Comparison of ENCODE assay signal across 10 cellular contexts in genomic region chr9:112348993-112349333, GRCh38. TPM values are rescaled to one million over a fixed set of nuclear protein-coding genes. Genes with fewer than 3 reads are reported as not detected.
DNase-seq lines count a peak whose midpoint lies in the region; ATAC-seq and TF ChIP-seq lines count a peak whose summit lies in the region.
"Had no signal": no experiment of that assay in that cellular context is flagged by ENCODE, and none has a peak within 500 bp of the region (broad histone marks: within the 10 kb centered on the region; RNA-seq: fewer than 3 reads in every experiment).

No MANE protein-coding gene starts in this region.

- intact Hi-C loops in activated B cell treated with CpG ODN at 0.5 μM for 24 hours (cut with micrococcal nuclease), result loop anchor here (1.0 kb wide), 1 partner anchor 15 kb away; no protein-coding TSS in a partner anchor

- H3K9me3 ChIP-seq in HEK293 (ENCODE audit: control insufficient read depth, insufficient read depth, low read depth, low read length), result no peaks in the 10 kb centered on the region

- H3K4me3 Mint-ChIP-seq in activated B cell treated with CpG ODN at 0.5 μM for 24 hours, result peak overlapping the region; percentile 83

- ATAC-seq in activated B cell treated with CpG ODN at 0.5 μM for 24 hours (ENCODE audit: low read depth) (no peak), GM18873 (IDR thresholded peaks at IDR 0.05; ENCODE audit: low FRiP score, unreplicated experiment) (no peak), GM21529 (IDR thresholded peaks at IDR 0.05; ENCODE audit: unreplicated experiment) (no peak)

- TF ChIP-seq CTCF in HEK293 (tag by site-specific recombination; IDR thresholded peaks at IDR 0.05) (no peak), activated B cell treated with CpG ODN at 0.5 μM for 24 hours (IDR thresholded peaks at IDR 0.05) (no peak), foreskin fibroblast (IDR thresholded peaks at IDR 0.05; ENCODE audit: low read depth, low read length) (no peak), retinal pigment epithelial cell (conservative IDR thresholded peaks at IDR 0.05; ENCODE audit: low read depth, low read length) (no peak)

- peaks cover 4% of the 10 kb centered on the region for H3K27me3 Mint-ChIP-seq in activated B cell treated with CpG ODN at 0.5 μM for 24 hours

- H3K36me3 Mint-ChIP-seq in activated B cell treated with CpG ODN at 0.5 μM for 24 hours (ENCODE audit: low read depth), result no peaks in the 10 kb centered on the region

- no peak overlapping the region for H3K27ac Mint-ChIP-seq in activated B cell treated with CpG ODN at 0.5 μM for 24 hours

- no peaks in the 10 kb centered on the region for H3K9me3 Mint-ChIP-seq in activated B cell treated with CpG ODN at 0.5 μM for 24 hours

- H3K4me3 ChIP-seq in HEK293 (ENCODE audit: low read depth, low read length), result peak overlapping the region; percentile 41; the same call in 1 of the 2 replicates
- H3K4me3 ChIP-seq in foreskin fibroblast (ENCODE audit: low read depth in 1 of 2, low read length in 2 of 2), result peak overlapping the region; percentile 45 to 61
- H3K4me3 ChIP-seq in retinal pigment epithelial cell (ENCODE audit: low read length), result peak overlapping the region; percentile 66

- CTCF ChIA-PET in HEK293 (lab: Yijun Ruan, JAX) (interaction anchor here (0.6 kb wide), 2 partner anchors 39 to 104 kb away, joined by 3 read pairs; no protein-coding TSS in a partner anchor), activated B cell treated with CpG ODN at 0.5 μM for 24 hours (lab: Charles Lee) (no interaction called here)

- H3K27ac ChIP-seq in HEK293 (ENCODE audit: extremely low read depth, low read depth, low read length), result no peak overlapping the region
- H3K27ac ChIP-seq: RWPE1 had no signal

- no peaks in the 10 kb centered on the region for H3K4me1 ChIP-seq in HEK293 (ENCODE audit: control insufficient read depth, insufficient read depth, low read length)

- POLR2A ChIA-PET in HEK293 (lab: Yijun Ruan, JAX), result interaction anchor here (2.2 kb wide), 1 partner anchor 16 kb away, joined by 8 read pairs; the partner anchor contains the start of gene PTBP3
- POLR2A ChIA-PET in activated B cell treated with CpG ODN at 0.5 μM for 24 hours (lab: Charles Lee), result no interaction called here

- peaks cover 9% of the 10 kb centered on the region for H3K4me1 Mint-ChIP-seq in activated B cell treated with CpG ODN at 0.5 μM for 24 hours

- H3K36me3 ChIP-seq in HEK293 (ENCODE audit: control insufficient read depth in 2 of 2, insufficient read depth in 1 of 2, low read length in 2 of 2), result no peaks in the 10 kb centered on the region

- DNase-seq in activated B cell treated with CpG ODN at 0.5 μM for 24 hours, result no peak
- no peak for DNase-seq in foreskin fibroblast
- DNase-seq in retinal pigment epithelial cell (ENCODE audit: low read depth), result no peak
- no peak for DNase-seq in amygdala (lab: John Stamatoyannopoulos, UW)
- no peak for DNase-seq in NCI-H2081 (lab: John Stamatoyannopoulos, UW)
- DNase-seq: KG1 had no signal

TF ChIP-seq in HEK293, 187 proteins besides CTCF, POLR2A, EP300 and RAD21:
- TF ChIP-seq ZNF133 (tag by site-specific recombination; IDR thresholded peaks at IDR 0.05), result no peak
- no peak for TF ChIP-seq ZBTB20 (tag by site-specific recombination; IDR thresholded peaks at IDR 0.05)
- no peak for TF ChIP-seq ZNF560 (tag by site-specific recombination; IDR thresholded peaks at IDR 0.05; ENCODE audit: borderline replicate concordance)
- TF ChIP-seq ZNF24 (tag by site-specific recombination; IDR thresholded peaks at IDR 0.05), result no peak
- TF ChIP-seq ZNF221 (tag by site-specific recombination; IDR thresholded peaks at IDR 0.05; ENCODE audit: borderline replicate concordance), result no peak
- TF ChIP-seq ZNF843 (tag by site-specific recombination; IDR thresholded peaks at IDR 0.05), result no peak
- TF ChIP-seq ZNF521 (tag by site-specific recombination; IDR thresholded peaks at IDR 0.05), result no peak
- no peak for TF ChIP-seq ZNF654 (tag by site-specific recombination; IDR thresholded peaks at IDR 0.05; ENCODE audit: low read depth)
- TF ChIP-seq ZNF155 (tag by site-specific recombination; IDR thresholded peaks at IDR 0.05), result no peak
- TF ChIP-seq GLI4 (tag by site-specific recombination; IDR thresholded peaks at IDR 0.05), result no peak
- TF ChIP-seq ZSCAN18 (tag by site-specific recombination; IDR thresholded peaks at IDR 0.05), result no peak
- TF ChIP-seq ZNF510 (tag by site-specific recombination; IDR thresholded peaks at IDR 0.05; ENCODE audit: insufficient replicate concordance), result no peak
- no peak for TF ChIP-seq ZNF324 (tag by site-specific recombination; IDR thresholded peaks at IDR 0.05)
- no peak for TF ChIP-seq ZNF529 (tag by site-specific recombination; IDR thresholded peaks at IDR 0.05; ENCODE audit: insufficient replicate concordance)
- TF ChIP-seq ZNF248 (tag by site-specific recombination; IDR thresholded peaks at IDR 0.05), result no peak
TF ChIP-seq in HEK293: peak in this region for 0.

RNA-seq across cellular contexts. Expression of gene PTBP3, which starts 15.5 kb away (rescaled TPM):
- 106 and 125 TPM in 2 replicates for total RNA-seq in activated B cell treated with CpG ODN at 0.5 μM for 24 hours

RNA-seq across cellular contexts. Expression of gene HSDL2, which starts 30.9 kb away (rescaled TPM):
- total RNA-seq in activated B cell treated with CpG ODN at 0.5 μM for 24 hours, result 11.0 and 11.3 TPM in 2 replicates
